ENCODE assay signal across 24 cellular contexts in genomic region chr1:112399456-112399855, GRCh38. TPM values are rescaled to one million over a fixed set of nuclear protein-coding genes. Genes with fewer than 3 reads are reported as not detected.
DNase-seq lines count a peak whose midpoint lies in the region; ATAC-seq and TF ChIP-seq lines count a peak whose summit lies in the region.
"Had no signal": no experiment of that assay in that cellular context is flagged by ENCODE, and none has a peak within 500 bp of the region (broad histone marks: within the 10 kb centered on the region; RNA-seq: fewer than 3 reads in every experiment).

No MANE protein-coding gene starts in this region.

- H3K27me3 Mint-ChIP-seq in CD4-positive, CD25-positive, alpha-beta regulatory T cell: peaks cover 9% of the 10 kb centered on the region
- H3K27me3 Mint-ChIP-seq in WTC11 (ENCODE audit: low read depth) (no peaks in the 10 kb centered on the region), glutamatergic neuron (ENCODE audit: unreplicated experiment) (peaks cover 1% of the 10 kb centered on the region)
- H3K27me3 Mint-ChIP-seq: activated T-helper 17 cell treated with anti-CD3 and anti-CD28 coated beads, Interleukin-2, amount 50 U/mL, for 72 hours had no signal

- no peaks in the 10 kb centered on the region for H3K9me2 ChIP-seq in hepatocyte (replicated peaks; ENCODE audit: insufficient read depth)

- no peaks in the 10 kb centered on the region for H3K36me3 Mint-ChIP-seq in CD4-positive, CD25-positive, alpha-beta regulatory T cell
- H3K36me3 Mint-ChIP-seq in WTC11 (no peaks in the 10 kb centered on the region; the same call in 1 of the 2 replicates), glutamatergic neuron (ENCODE audit: unreplicated experiment) (no peaks in the 10 kb centered on the region)
- H3K36me3 Mint-ChIP-seq: naive thymus-derived CD8-positive, alpha-beta T cell had no signal

- WGBS in hepatocyte (ENCODE audit: low lambda C conversion rate, missing lambda C conversion rate): 86% methylated on average over 4 of the region's 4 CpGs

- no peaks in the 10 kb centered on the region for H3K27me3 ChIP-seq in CD4-positive, CD25-positive, alpha-beta regulatory T cell (ENCODE audit: control insufficient read depth, insufficient read depth, low read length)
- no peaks in the 10 kb centered on the region for H3K27me3 ChIP-seq in hepatocyte
- H3K27me3 ChIP-seq: BLaER1, suprapubic skin had no signal

- ATAC-seq in CD4-positive, CD25-positive, alpha-beta regulatory T cell (ENCODE audit: low read depth in 2 of 2): no peak
- ATAC-seq in HG02678 (IDR thresholded peaks at IDR 0.05; ENCODE audit: unreplicated experiment) (peak; percentile 31), WTC11 (no peak), GM21423 (IDR thresholded peaks at IDR 0.05; ENCODE audit: unreplicated experiment) (no peak)
- ATAC-seq: activated T-helper 17 cell treated with anti-CD3 and anti-CD28 coated beads, Interleukin-2, amount 50 U/mL, for 72 hours; naive thymus-derived CD8-positive, alpha-beta T cell had no signal

- POLR2A ChIA-PET in WTC11 (lab: Charles Lee): no interaction called here

- TF ChIP-seq CTCF in WTC11 (IDR thresholded peaks at IDR 0.05): no peak
- no peak for TF ChIP-seq CTCF in glutamatergic neuron (IDR thresholded peaks at IDR 0.05; ENCODE audit: partially characterized antibody, unreplicated experiment)
- TF ChIP-seq CTCF in hepatocyte (IDR thresholded peaks at IDR 0.05; ENCODE audit: poor library complexity): no peak

- H3K4me3 Mint-ChIP-seq in CD4-positive, CD25-positive, alpha-beta regulatory T cell: peak overlapping the region in 3 of 4 donors; percentile 23 to 82 (median 56)
- no peak overlapping the region for H3K4me3 Mint-ChIP-seq in WTC11
- peak overlapping the region; percentile 30 for H3K4me3 Mint-ChIP-seq in glutamatergic neuron (ENCODE audit: unreplicated experiment)
- H3K4me3 Mint-ChIP-seq: activated T-helper 17 cell treated with anti-CD3 and anti-CD28 coated beads, Interleukin-2, amount 50 U/mL, for 72 hours; H9; naive thymus-derived CD8-positive, alpha-beta T cell had no signal

- H4K20me1 ChIP-seq in hepatocyte (ENCODE audit: insufficient read depth, poor library complexity, severe bottlenecking): peaks cover 44% of the 10 kb centered on the region

- H3K36me3 ChIP-seq in CD4-positive, CD25-positive, alpha-beta regulatory T cell (ENCODE audit: control insufficient read depth, insufficient read depth, low read length): no peaks in the 10 kb centered on the region
- no peaks in the 10 kb centered on the region for H3K36me3 ChIP-seq in hepatocyte (replicated peaks; ENCODE audit: insufficient read depth, low read depth)
- H3K36me3 ChIP-seq: BLaER1, suprapubic skin had no signal

- peak; percentile 9 to 27 (median 22) for DNase-seq in CD4-positive, CD25-positive, alpha-beta regulatory T cell
- DNase-seq in WTC11 (ENCODE audit: low spot score) (no peak), glutamatergic neuron (no peak), hepatocyte (ENCODE audit: low spot score) (no peak), AG20443 (ENCODE audit: low spot score) (no peak)
- DNase-seq in activated effector memory CD4-positive, alpha-beta T cell treated with anti-CD3 and anti-CD28 coated beads, Interleukin-2, amount 50 U/mL, for 16 hours: no peak
- DNase-seq: 8988T; effector memory CD4-positive, alpha-beta T cell; GDM1; H9; Kasumi-1; mammary epithelial cell; naive thymus-derived CD8-positive, alpha-beta T cell; NCI-H1105; NCI-H2107; NCI-H748 treated with DMSO at 0.1 percent for 48 hours; PC-9; stimulated activated CD8-positive, alpha-beta memory T cell treated with anti-CD3 and anti-CD28 coated beads, Interleukin-4, amount 100 ng/mL, for 48 hours had no signal

- no peak overlapping the region for H2AFZ ChIP-seq in hepatocyte
- H2AFZ ChIP-seq: PC-9 had no signal

- peak overlapping the region; percentile 3 to 70 (median 37) for H3K27ac Mint-ChIP-seq in CD4-positive, CD25-positive, alpha-beta regulatory T cell
- peak overlapping the region; percentile 75 for H3K27ac Mint-ChIP-seq in WTC11
- no peak overlapping the region for H3K27ac Mint-ChIP-seq in glutamatergic neuron (ENCODE audit: unreplicated experiment)
- H3K27ac Mint-ChIP-seq: activated T-helper 17 cell treated with anti-CD3 and anti-CD28 coated beads, Interleukin-2, amount 50 U/mL, for 72 hours; naive thymus-derived CD8-positive, alpha-beta T cell had no signal

- no peak overlapping the region for H3K4me2 ChIP-seq in hepatocyte
- H3K4me2 ChIP-seq: BLaER1, PC-9 had no signal

- H3K4me1 ChIP-seq in CD4-positive, CD25-positive, alpha-beta regulatory T cell (ENCODE audit: control insufficient read depth, insufficient read depth, low read length, poor library complexity, severe bottlenecking): peaks cover 28% of the 10 kb centered on the region
- peaks cover 27% of the 10 kb centered on the region for H3K4me1 ChIP-seq in hepatocyte (ENCODE audit: insufficient read depth)

- peaks cover 82% of the 10 kb centered on the region for H3K79me2 ChIP-seq in hepatocyte

- H3K9me3 Mint-ChIP-seq in CD4-positive, CD25-positive, alpha-beta regulatory T cell: no peaks in the 10 kb centered on the region
- H3K9me3 Mint-ChIP-seq in WTC11 (no peaks in the 10 kb centered on the region), glutamatergic neuron (ENCODE audit: unreplicated experiment) (peaks cover 7% of the 10 kb centered on the region)
- H3K9me3 Mint-ChIP-seq: activated T-helper 17 cell treated with anti-CD3 and anti-CD28 coated beads, Interleukin-2, amount 50 U/mL, for 72 hours; H9; naive thymus-derived CD8-positive, alpha-beta T cell had no signal

- peaks cover 12 to 32% (median 21%) of the 10 kb centered on the region in 4 donors for H3K4me1 Mint-ChIP-seq in CD4-positive, CD25-positive, alpha-beta regulatory T cell
- H3K4me1 Mint-ChIP-seq in WTC11 (peaks cover 65% of the 10 kb centered on the region), glutamatergic neuron (ENCODE audit: low read depth, unreplicated experiment) (peaks cover 37% of the 10 kb centered on the region)

- CTCF ChIA-PET in WTC11 (lab: Charles Lee): interaction anchor here (2.2 kb wide), 1 partner anchor 9 kb away, joined by 10 read pairs; no protein-coding TSS in a partner anchor

- no peak overlapping the region for H3K4me3 ChIP-seq in CD4-positive, CD25-positive, alpha-beta regulatory T cell (ENCODE audit: low read depth, low read length)
- no peak overlapping the region for H3K4me3 ChIP-seq in hepatocyte
- H3K4me3 ChIP-seq: BLaER1, PC-9, skin epidermis, suprapubic skin had no signal

- H3K27ac ChIP-seq in CD4-positive, CD25-positive, alpha-beta regulatory T cell (ENCODE audit: insufficient read depth, low read length, poor library complexity, severe bottlenecking): no peak overlapping the region
- H3K27ac ChIP-seq in hepatocyte: no peak overlapping the region
- H3K27ac ChIP-seq: BLaER1, PC-9, skin epidermis, suprapubic skin had no signal

- H3K9me3 ChIP-seq in CD4-positive, CD25-positive, alpha-beta regulatory T cell (ENCODE audit: control insufficient read depth in 2 of 2, low read length in 2 of 2): no peaks in the 10 kb centered on the region
- no peaks in the 10 kb centered on the region for H3K9me3 ChIP-seq in hepatocyte (ENCODE audit: low read depth)
- H3K9me3 ChIP-seq: BLaER1, suprapubic skin had no signal

TF ChIP-seq in WTC11, 78 proteins besides CTCF, POLR2A, EP300 and RAD21 (continues in another document):
- TF ChIP-seq RELA (CRISPR knock-in tag; IDR thresholded peaks at IDR 0.05; ENCODE audit: borderline replicate concordance): no peak
- TF ChIP-seq MYBL2 (CRISPR knock-in tag; IDR thresholded peaks at IDR 0.05): no peak
- TF ChIP-seq MXD4 (CRISPR knock-in tag; IDR thresholded peaks at IDR 0.05; ENCODE audit: borderline replicate concordance): no peak
- no peak for TF ChIP-seq OVOL2 (CRISPR knock-in tag; IDR thresholded peaks at IDR 0.05; ENCODE audit: borderline replicate concordance)
- TF ChIP-seq JAZF1 (CRISPR knock-in tag; IDR thresholded peaks at IDR 0.05): no peak
- no peak for TF ChIP-seq FOXP1 (CRISPR knock-in tag; IDR thresholded peaks at IDR 0.05; ENCODE audit: borderline replicate concordance)
- no peak for TF ChIP-seq ZNF317 (CRISPR knock-in tag; IDR thresholded peaks at IDR 0.05; ENCODE audit: borderline replicate concordance, low read depth)
- TF ChIP-seq MLX (CRISPR knock-in tag; IDR thresholded peaks at IDR 0.05): no peak
- TF ChIP-seq ZNF281 (CRISPR knock-in tag; IDR thresholded peaks at IDR 0.05): no peak

RNA-seq across cellular contexts. Expression of gene CTTNBP2NL, which starts 3.4 kb away (rescaled TPM):
- 7.4 TPM for total RNA-seq in CD4-positive, CD25-positive, alpha-beta regulatory T cell
- 1 to 10 TPM in 2 of 4 donors, under 1 TPM in 2; 0.72 to 2.0 (median 0.99) TPM for polyA plus RNA-seq in CD4-positive, CD25-positive, alpha-beta regulatory T cell
- total RNA-seq in WTC11 (2021) (28.5 to 32.8 TPM (median 32.0 TPM) in 3 replicates), glutamatergic neuron (ENCODE audit: unreplicated experiment) (66.2 TPM), hepatocyte (16.4 and 18.1 TPM in 2 replicates)
- 10.2 and 11.4 TPM in 2 replicates for polyA plus RNA-seq in hepatocyte

Comparison
In these comparisons a context has a peak if more than half of its experiments do, and no peak if none do; other contexts are left out.
1. DNase-seq: peak in CD4-positive, CD25-positive, alpha-beta regulatory T cell (3 of 3); none in WTC11 (single experiment), glutamatergic neuron (single experiment), activated effector memory CD4-positive, alpha-beta T cell treated with anti-CD3 and anti-CD28 coated beads, Interleukin-2, amount 50 U/mL, for 16 hours (single experiment), hepatocyte (single experiment) and AG20443 (single experiment).